Comparison of ENCODE assay signal across 18 cellular contexts in the genomic region with DNA sequence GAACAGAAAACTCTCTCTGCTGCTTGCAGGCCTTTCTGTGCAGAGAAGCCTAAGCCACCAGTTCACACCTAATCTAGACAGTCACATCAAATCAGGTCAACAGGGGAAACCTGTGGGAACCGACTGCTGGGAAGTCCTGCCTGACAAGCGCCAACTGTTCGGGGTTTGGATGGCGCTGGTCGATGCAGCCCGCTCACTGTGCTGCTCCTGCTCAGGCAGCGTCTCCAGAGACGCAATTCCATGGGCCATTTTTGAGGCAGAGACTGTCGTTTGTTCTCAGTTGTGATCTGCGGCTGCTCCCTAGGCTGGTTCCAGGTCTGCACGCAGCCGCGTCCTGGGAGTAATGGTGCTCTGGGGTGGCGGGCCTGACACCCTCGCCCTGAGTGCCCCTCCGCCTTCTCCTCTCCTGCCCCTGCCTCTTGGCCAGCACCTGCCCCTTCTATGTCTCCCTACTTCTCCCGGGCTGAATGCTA. TPM values are rescaled to one million over a fixed set of nuclear protein-coding genes. Genes with fewer than 3 reads are reported as not detected.
"Had no signal": no experiment of that assay in that cellular context is flagged by ENCODE, and none has a peak within 500 bp of the region (broad histone marks: within the 10 kb centered on the region; RNA-seq: fewer than 3 reads in every experiment).

No MANE protein-coding gene starts in this region.

- H3K4me3 ChIP-seq: body of pancreas, lung, SJSA1 had no signal

- H3K9me3 ChIP-seq: body of pancreas had no signal

- H3K4me1 ChIP-seq: SJSA1 had no signal

- H3K27me3 ChIP-seq: body of pancreas, SJSA1 had no signal

- DNase-seq: activated B cell treated with CpG ODN at 0.5 μM for 24 hours; activated CD4-positive, alpha-beta T cell treated with anti-CD3 and anti-CD28 coated beads for 48 hours; activated CD8-positive, alpha-beta memory T cell treated with anti-CD3 and anti-CD28 coated beads, Interleukin-2, amount 50 U/mL, for 4 hours; activated CD8-positive, alpha-beta T cell treated with anti-CD3 and anti-CD28 coated beads, Interleukin-2, amount 10 ng/mL, durations not matched to agents 7 days and 5 days; activated gamma-delta T cell treated with Interleukin-2 at 50 U/mL for 16 hours; activated naive CD8-positive, alpha-beta T cell treated with anti-CD3 and anti-CD28 coated beads for 36 hours; activated T-cell treated with anti-CD3 and anti-CD28 coated beads, Interleukin-2, amount 50 U/mL, for 72 hours; amygdala; body of pancreas; kidney glomerular epithelial cell; stimulated activated CD4-positive, alpha-beta T cell treated with anti-CD3 and anti-CD28 coated beads, Interleukin-4, amount 100 ng/mL, for 24 hours; stimulated activated naive CD4-positive, alpha-beta T cell; trophoblast cell had no signal

- H3K27ac ChIP-seq: body of pancreas, SJSA1 had no signal

- ATAC-seq: activated CD8-positive, alpha-beta T cell treated with anti-CD3 and anti-CD28 coated beads, Interleukin-2, amount 10 ng/mL, durations not matched to agents 7 days and 5 days; activated T-cell treated with anti-CD3 and anti-CD28 coated beads, Interleukin-2, amount 50 U/mL, for 72 hours; body of pancreas had no signal

- H3K36me3 ChIP-seq: SJSA1 had no signal

RNA-seq across cellular contexts. Expression of a gene that starts 1.4 kb away (rescaled TPM):
- total RNA-seq: activated B cell treated with CpG ODN at 0.5 μM for 24 hours; activated CD8-positive, alpha-beta T cell treated with anti-CD3 and anti-CD28 coated beads, Interleukin-2, amount 10 ng/mL, durations not matched to agents 7 days and 5 days; activated naive CD8-positive, alpha-beta T cell treated with anti-CD3 and anti-CD28 coated beads for 36 hours; activated T-cell treated with anti-CD3 and anti-CD28 coated beads, Interleukin-2, amount 50 U/mL, for 72 hours; SJSA1; T-helper 2 cell treated with Interferon-gamma antibody and Interleukin-4, amounts not matched to agents 100 ng/mL and 5 ng/mL, for 36 hours had no signal
- polyA plus RNA-seq: neural cell had no signal

RNA-seq across cellular contexts. Expression of a gene that starts 34.7 kb away (rescaled TPM):
- total RNA-seq: activated B cell treated with CpG ODN at 0.5 μM for 24 hours; activated CD8-positive, alpha-beta T cell treated with anti-CD3 and anti-CD28 coated beads, Interleukin-2, amount 10 ng/mL, durations not matched to agents 7 days and 5 days; activated naive CD8-positive, alpha-beta T cell treated with anti-CD3 and anti-CD28 coated beads for 36 hours; activated T-cell treated with anti-CD3 and anti-CD28 coated beads, Interleukin-2, amount 50 U/mL, for 72 hours; osteoblast; SJSA1; T-helper 2 cell treated with Interferon-gamma antibody and Interleukin-4, amounts not matched to agents 100 ng/mL and 5 ng/mL, for 36 hours had no signal
